ENCODE assay signal across 27 cellular contexts in the genomic region with DNA sequence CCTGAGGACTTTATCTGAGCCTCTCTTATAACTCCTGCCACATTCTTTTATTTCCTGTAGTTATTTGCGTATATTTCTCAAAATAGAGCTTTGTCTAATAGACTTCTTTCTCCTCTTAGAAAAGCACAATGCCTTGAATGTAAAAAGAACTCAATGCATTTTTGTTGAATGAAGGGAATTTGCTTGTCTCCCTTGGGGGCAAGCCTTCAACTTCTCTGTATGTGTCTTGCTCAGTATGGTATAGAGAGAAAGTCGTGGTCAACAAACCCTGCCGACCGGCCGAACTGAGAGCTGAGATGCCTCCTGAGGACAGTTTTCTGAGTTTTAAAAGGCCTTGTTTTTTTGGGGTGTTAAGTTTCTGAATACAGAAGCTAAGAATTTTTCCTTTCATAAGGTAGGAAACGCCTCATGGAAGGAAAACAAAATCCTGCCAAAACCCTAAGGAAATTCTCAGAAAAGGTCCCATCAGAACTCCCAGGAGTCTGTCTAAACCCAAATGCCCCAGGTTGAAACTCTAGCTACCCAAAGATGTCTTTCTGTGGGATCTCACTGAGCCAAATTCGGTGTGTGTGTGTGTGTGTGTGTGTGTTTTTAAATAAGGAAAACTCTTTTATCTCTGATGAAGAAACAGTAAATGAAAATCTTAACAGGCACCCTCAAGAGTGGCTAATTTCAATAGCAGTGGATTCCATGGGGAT.
A peak's percentile ranks its signal among the peaks of the same experiment; 100 is the strongest.
DNase-seq lines count a peak whose midpoint lies in the region; ATAC-seq and FAIRE-seq lines count a peak whose summit lies in the region.
"Had no signal": no experiment of that assay in that cellular context is flagged by ENCODE, and none has a peak within 500 bp of the region (broad histone marks: within the 10 kb centered on the region; RNA-seq: fewer than 3 reads in every experiment).

No MANE protein-coding gene starts in this region.

- peak; percentile 98 for FAIRE-seq in G401.6 (lab: Jason Lieb, UNC)
- FAIRE-seq: HepG2, urothelium cell line had no signal

- in situ Hi-C loops in SK-MEL-5 (cut with HindIII; ENCODE audit: low pct_unique_long_range_greater_than_20kb, low sequenced_read_pairs): no loop called here

- DNase-seq in SK-MEL-5 (ENCODE audit: low read depth, low spot score): peak; percentile 41
- DNase-seq in foreskin melanocyte: peak; percentile 73
- DNase-seq in sciatic nerve (ENCODE audit: low spot score): no peak
- DNase-seq in cerebellar cortex (ENCODE audit: low spot score): no peak
- no peak for DNase-seq in T-helper 9 cell
- DNase-seq in SK-N-DZ (ENCODE audit: low spot score): no peak
- DNase-seq in NCI-H1694 treated with DMSO at 0.1 percent for 48 hours (lab: John Stamatoyannopoulos, UW): no peak
- DNase-seq: activated CD4-positive, alpha-beta T cell treated with anti-CD3 and anti-CD28 coated beads for 36 hours; activated naive CD4-positive, alpha-beta T cell treated with anti-CD3 and anti-CD28 coated beads, Interleukin-2, amount 10 ng/mL, durations not matched to agents 7 days and 5 days; activated T-cell treated with anti-CD3 and anti-CD28 coated beads, Interleukin-2, amount 50 U/mL, for 72 hours; amygdala; C1 segment of cervical spinal cord; central memory CD4-positive, alpha-beta T cell; glutamatergic neuron; GM23248; NCI-H1092; NCI-H2029 treated with DMSO at 0.1 percent for 48 hours; NCI-H774; nucleus accumbens; OCI-M1; SHP77; stomach; T-helper 1 cell had no signal

- ATAC-seq in sciatic nerve: peak; percentile 55
- ATAC-seq: activated CD4-positive, alpha-beta T cell treated with anti-CD3 and anti-CD28 coated beads for 36 hours; activated T-cell treated with anti-CD3 and anti-CD28 coated beads, Interleukin-2, amount 50 U/mL, for 72 hours; esophagus mucosa; HepG2 had no signal

- intact Hi-C loops in sciatic nerve (cut with DNase I): no loop called here

Comparison
In these comparisons a context has a peak if more than half of its experiments do, and no peak if none do; other contexts are left out.
1. DNase-seq: peak in SK-MEL-5 (single experiment) and foreskin melanocyte (single experiment); none in sciatic nerve (single experiment), cerebellar cortex (single experiment), T-helper 9 cell (single experiment), SK-N-DZ (single experiment) and NCI-H1694 treated with DMSO at 0.1 percent for 48 hours (single experiment).